21 cellular contexts compared by ENCODE assay signal in the genomic region with DNA sequence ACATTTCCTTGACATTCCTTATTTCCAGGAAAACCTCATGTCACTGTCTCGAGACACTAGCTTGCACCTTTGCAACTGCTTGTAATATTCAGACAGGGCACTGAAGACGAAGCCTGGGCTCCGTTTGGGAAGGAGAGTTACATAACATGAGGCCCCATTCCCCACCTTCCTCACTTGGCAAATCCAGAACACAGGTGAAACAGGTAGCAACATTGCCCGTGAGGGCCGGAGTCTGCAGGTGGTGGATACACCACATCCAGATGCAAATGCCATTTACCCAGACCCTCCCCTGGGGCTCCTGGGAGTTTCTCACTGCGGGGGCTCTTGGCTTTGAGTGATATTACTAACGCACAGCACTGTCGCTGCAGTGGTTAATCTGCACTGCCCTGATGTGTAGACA.
DNase-seq lines count a peak whose midpoint lies in the region; ATAC-seq and TF ChIP-seq lines count a peak whose summit lies in the region.
"Had no signal": no experiment of that assay in that cellular context is flagged by ENCODE, and none has a peak within 500 bp of the region (broad histone marks: within the 10 kb centered on the region; RNA-seq: fewer than 3 reads in every experiment).

No MANE protein-coding gene starts in this region.

- intact Hi-C loops in tibial artery (cut with DNase I; ENCODE audit: low total_unique reads), result no loop called here

- H3K36me3 ChIP-seq in RWPE2 (ENCODE audit: low read depth) (no peaks in the 10 kb centered on the region), tibial artery (no peaks in the 10 kb centered on the region)
- H3K36me3 ChIP-seq: HAP-1, Peyer's patch, SJSA1 had no signal

- no peak for ATAC-seq in RWPE2 (ENCODE audit: low read depth)
- ATAC-seq: CD8-positive, alpha-beta T cell had no signal

- H3K4me3 ChIP-seq in RWPE2 (ENCODE audit: severe bottlenecking), result no peak overlapping the region
- no peak overlapping the region for H3K4me3 ChIP-seq in tibial artery
- H3K4me3 ChIP-seq: GM23248, HAP-1, Peyer's patch, SJSA1 had no signal

- H3K27ac ChIP-seq in RWPE2 (ENCODE audit: poor library complexity, severe bottlenecking), result no peak overlapping the region
- no peak overlapping the region for H3K27ac ChIP-seq in tibial artery
- H3K27ac ChIP-seq: GM23248, KMS-11, Peyer's patch, SJSA1 had no signal

- H3K27me3 ChIP-seq in RWPE2 (ENCODE audit: insufficient read depth, poor library complexity, severe bottlenecking) (no peaks in the 10 kb centered on the region), tibial artery (peaks cover 0 to 9% of the 10 kb centered on the region in 2 donors)
- H3K27me3 ChIP-seq: Peyer's patch, SJSA1 had no signal

- no peaks in the 10 kb centered on the region for H3K4me1 ChIP-seq in RWPE2 (ENCODE audit: insufficient read depth, poor library complexity, severe bottlenecking)
- H3K4me1 ChIP-seq in tibial artery, result no peaks in the 10 kb centered on the region
- H3K4me1 ChIP-seq: HAP-1, Peyer's patch, SJSA1 had no signal

- no peaks in the 10 kb centered on the region for H3K9me3 ChIP-seq in RWPE2 (ENCODE audit: severe bottlenecking)
- no peaks in the 10 kb centered on the region for H3K9me3 ChIP-seq in tibial artery
- H3K9me3 ChIP-seq: HAP-1, Peyer's patch had no signal

- peak; percentile 57 for DNase-seq in activated effector memory CD4-positive, alpha-beta T cell treated with anti-CD3 and anti-CD28 coated beads, Interleukin-2, amount 50 U/mL, for 16 hours
- no peak for DNase-seq in activated effector memory CD4-positive, alpha-beta T cell treated with Interleukin-2 at 50 U/mL for 16 hours
- DNase-seq in RWPE2 (ENCODE audit: low spot score) (peak; percentile 38), mesenteric fat pad (ENCODE audit: low spot score) (peak; percentile 75), tibial artery (peak; percentile 13 to 53)
- DNase-seq in stimulated activated CD4-positive, alpha-beta T cell treated with anti-CD3 and anti-CD28 coated beads, Interleukin-12 subunit alpha, Interleukin-12 subunit beta, amount 100 ng/mL, for 4 hours, result no peak
- no peak for DNase-seq in stimulated activated CD4-positive, alpha-beta T cell treated with anti-CD3 and anti-CD28 coated beads, Interleukin-4, amount 100 ng/mL, for 24 hours
- DNase-seq: 8988T; AML-193; C1 segment of cervical spinal cord; CD8-positive, alpha-beta T cell; GM23248; IMR-90; NCI-H1092 treated with DMSO at 0.1 percent for 48 hours; NCI-H1436 treated with DMSO at 0.1 percent for 48 hours; NCI-H1930; NCI-H82 had no signal

- TF ChIP-seq CTCF in RWPE2 (IDR thresholded peaks at IDR 0.05; ENCODE audit: poor library complexity, severe bottlenecking) (no peak), tibial artery (IDR thresholded peaks at IDR 0.05) (no peak)

Comparison
In these comparisons a context has a peak if more than half of its experiments do, and no peak if none do; other contexts are left out.
1. DNase-seq: peak in activated effector memory CD4-positive, alpha-beta T cell treated with anti-CD3 and anti-CD28 coated beads, Interleukin-2, amount 50 U/mL, for 16 hours (single experiment), RWPE2 (single experiment), mesenteric fat pad (single experiment) and tibial artery (2 of 2); none in activated effector memory CD4-positive, alpha-beta T cell treated with Interleukin-2 at 50 U/mL for 16 hours (single experiment), stimulated activated CD4-positive, alpha-beta T cell treated with anti-CD3 and anti-CD28 coated beads, Interleukin-12 subunit alpha, Interleukin-12 subunit beta, amount 100 ng/mL, for 4 hours (single experiment) and stimulated activated CD4-positive, alpha-beta T cell treated with anti-CD3 and anti-CD28 coated beads, Interleukin-4, amount 100 ng/mL, for 24 hours (single experiment).